ENCODE assay signal across 1 cellular context in the genomic region with DNA sequence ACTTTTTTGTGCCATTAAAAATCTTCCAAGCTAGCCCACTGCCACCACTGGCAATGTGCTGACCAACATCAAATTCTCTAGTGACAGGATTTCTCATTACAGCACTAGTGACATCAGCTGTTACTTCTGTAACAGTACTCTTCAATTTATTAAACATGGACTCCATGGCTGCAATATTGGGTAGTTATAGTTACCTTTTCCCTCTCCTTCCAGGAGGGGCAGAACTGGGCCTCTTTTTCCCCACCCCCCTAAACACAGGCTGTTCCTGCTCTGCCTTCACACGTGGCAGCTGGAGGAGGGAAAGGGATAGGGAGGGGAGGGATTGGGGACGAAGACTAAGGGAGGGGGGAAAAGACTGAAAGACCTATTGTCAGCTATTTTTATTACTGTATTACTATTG.
A peak's percentile ranks its signal among the peaks of the same experiment; 100 is the strongest.
TF ChIP-seq lines count a peak whose summit lies in the region.

No MANE protein-coding gene starts in this region.

TF ChIP-seq in K562, 482 proteins besides CTCF, POLR2A, EP300 and RAD21:
- TF ChIP-seq HDAC3 (IDR thresholded peaks at IDR 0.05; ENCODE audit: borderline replicate concordance, partially characterized antibody), result no peak
- TF ChIP-seq, protein P1, sequence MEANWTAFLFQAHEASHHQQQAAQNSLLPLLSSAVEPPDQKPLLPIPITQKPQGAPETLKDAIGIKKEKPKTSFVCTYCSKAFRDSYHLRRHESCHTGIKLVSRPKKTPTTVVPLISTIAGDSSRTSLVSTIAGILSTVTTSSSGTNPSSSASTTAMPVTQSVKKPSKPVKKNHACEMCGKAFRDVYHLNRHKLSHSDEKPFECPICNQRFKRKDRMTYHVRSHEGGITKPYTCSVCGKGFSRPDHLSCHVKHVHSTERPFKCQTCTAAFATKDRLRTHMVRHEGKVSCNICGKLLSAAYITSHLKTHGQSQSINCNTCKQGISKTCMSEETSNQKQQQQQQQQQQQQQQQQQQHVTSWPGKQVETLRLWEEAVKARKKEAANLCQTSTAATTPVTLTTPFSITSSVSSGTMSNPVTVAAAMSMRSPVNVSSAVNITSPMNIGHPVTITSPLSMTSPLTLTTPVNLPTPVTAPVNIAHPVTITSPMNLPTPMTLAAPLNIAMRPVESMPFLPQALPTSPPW (CRISPR knock-in tag; IDR thresholded peaks at IDR 0.05), result 0 out of 2 replicates have a peak, but pooled peaks have one; percentile 12
- TF ChIP-seq, protein P2, sequence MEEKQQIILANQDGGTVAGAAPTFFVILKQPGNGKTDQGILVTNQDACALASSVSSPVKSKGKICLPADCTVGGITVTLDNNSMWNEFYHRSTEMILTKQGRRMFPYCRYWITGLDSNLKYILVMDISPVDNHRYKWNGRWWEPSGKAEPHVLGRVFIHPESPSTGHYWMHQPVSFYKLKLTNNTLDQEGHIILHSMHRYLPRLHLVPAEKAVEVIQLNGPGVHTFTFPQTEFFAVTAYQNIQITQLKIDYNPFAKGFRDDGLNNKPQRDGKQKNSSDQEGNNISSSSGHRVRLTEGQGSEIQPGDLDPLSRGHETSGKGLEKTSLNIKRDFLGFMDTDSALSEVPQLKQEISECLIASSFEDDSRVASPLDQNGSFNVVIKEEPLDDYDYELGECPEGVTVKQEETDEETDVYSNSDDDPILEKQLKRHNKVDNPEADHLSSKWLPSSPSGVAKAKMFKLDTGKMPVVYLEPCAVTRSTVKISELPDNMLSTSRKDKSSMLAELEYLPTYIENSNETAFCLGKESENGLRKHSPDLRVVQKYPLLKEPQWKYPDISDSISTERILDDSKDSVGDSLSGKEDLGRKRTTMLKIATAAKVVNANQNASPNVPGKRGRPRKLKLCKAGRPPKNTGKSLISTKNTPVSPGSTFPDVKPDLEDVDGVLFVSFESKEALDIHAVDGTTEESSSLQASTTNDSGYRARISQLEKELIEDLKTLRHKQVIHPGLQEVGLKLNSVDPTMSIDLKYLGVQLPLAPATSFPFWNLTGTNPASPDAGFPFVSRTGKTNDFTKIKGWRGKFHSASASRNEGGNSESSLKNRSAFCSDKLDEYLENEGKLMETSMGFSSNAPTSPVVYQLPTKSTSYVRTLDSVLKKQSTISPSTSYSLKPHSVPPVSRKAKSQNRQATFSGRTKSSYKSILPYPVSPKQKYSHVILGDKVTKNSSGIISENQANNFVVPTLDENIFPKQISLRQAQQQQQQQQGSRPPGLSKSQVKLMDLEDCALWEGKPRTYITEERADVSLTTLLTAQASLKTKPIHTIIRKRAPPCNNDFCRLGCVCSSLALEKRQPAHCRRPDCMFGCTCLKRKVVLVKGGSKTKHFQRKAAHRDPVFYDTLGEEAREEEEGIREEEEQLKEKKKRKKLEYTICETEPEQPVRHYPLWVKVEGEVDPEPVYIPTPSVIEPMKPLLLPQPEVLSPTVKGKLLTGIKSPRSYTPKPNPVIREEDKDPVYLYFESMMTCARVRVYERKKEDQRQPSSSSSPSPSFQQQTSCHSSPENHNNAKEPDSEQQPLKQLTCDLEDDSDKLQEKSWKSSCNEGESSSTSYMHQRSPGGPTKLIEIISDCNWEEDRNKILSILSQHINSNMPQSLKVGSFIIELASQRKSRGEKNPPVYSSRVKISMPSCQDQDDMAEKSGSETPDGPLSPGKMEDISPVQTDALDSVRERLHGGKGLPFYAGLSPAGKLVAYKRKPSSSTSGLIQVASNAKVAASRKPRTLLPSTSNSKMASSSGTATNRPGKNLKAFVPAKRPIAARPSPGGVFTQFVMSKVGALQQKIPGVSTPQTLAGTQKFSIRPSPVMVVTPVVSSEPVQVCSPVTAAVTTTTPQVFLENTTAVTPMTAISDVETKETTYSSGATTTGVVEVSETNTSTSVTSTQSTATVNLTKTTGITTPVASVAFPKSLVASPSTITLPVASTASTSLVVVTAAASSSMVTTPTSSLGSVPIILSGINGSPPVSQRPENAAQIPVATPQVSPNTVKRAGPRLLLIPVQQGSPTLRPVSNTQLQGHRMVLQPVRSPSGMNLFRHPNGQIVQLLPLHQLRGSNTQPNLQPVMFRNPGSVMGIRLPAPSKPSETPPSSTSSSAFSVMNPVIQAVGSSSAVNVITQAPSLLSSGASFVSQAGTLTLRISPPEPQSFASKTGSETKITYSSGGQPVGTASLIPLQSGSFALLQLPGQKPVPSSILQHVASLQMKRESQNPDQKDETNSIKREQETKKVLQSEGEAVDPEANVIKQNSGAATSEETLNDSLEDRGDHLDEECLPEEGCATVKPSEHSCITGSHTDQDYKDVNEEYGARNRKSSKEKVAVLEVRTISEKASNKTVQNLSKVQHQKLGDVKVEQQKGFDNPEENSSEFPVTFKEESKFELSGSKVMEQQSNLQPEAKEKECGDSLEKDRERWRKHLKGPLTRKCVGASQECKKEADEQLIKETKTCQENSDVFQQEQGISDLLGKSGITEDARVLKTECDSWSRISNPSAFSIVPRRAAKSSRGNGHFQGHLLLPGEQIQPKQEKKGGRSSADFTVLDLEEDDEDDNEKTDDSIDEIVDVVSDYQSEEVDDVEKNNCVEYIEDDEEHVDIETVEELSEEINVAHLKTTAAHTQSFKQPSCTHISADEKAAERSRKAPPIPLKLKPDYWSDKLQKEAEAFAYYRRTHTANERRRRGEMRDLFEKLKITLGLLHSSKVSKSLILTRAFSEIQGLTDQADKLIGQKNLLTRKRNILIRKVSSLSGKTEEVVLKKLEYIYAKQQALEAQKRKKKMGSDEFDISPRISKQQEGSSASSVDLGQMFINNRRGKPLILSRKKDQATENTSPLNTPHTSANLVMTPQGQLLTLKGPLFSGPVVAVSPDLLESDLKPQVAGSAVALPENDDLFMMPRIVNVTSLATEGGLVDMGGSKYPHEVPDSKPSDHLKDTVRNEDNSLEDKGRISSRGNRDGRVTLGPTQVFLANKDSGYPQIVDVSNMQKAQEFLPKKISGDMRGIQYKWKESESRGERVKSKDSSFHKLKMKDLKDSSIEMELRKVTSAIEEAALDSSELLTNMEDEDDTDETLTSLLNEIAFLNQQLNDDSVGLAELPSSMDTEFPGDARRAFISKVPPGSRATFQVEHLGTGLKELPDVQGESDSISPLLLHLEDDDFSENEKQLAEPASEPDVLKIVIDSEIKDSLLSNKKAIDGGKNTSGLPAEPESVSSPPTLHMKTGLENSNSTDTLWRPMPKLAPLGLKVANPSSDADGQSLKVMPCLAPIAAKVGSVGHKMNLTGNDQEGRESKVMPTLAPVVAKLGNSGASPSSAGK (IDR thresholded peaks at IDR 0.05), result peak; percentile 60; the same call in 1 of the 2 replicates
- TF ChIP-seq MYC (IDR thresholded peaks at IDR 0.05; ENCODE audit: low read depth, low read length), result peak; percentile 43; the same call in 1 of the 2 replicates
- no peak for TF ChIP-seq MYC (CRISPR knock-in tag; IDR thresholded peaks at IDR 0.05; ENCODE audit: borderline replicate concordance, low read depth)
- no peak for TF ChIP-seq BHLHE40 (IDR thresholded peaks at IDR 0.05; ENCODE audit: low read length)
- TF ChIP-seq L3MBTL2 (IDR thresholded peaks at IDR 0.05), result peak; percentile 78
- TF ChIP-seq ZEB2 (IDR thresholded peaks at IDR 0.05), result no peak
- TF ChIP-seq, protein P3, sequence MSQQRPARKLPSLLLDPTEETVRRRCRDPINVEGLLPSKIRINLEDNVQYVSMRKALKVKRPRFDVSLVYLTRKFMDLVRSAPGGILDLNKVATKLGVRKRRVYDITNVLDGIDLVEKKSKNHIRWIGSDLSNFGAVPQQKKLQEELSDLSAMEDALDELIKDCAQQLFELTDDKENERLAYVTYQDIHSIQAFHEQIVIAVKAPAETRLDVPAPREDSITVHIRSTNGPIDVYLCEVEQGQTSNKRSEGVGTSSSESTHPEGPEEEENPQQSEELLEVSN (IDR thresholded peaks at IDR 0.05; ENCODE audit: borderline replicate concordance in 1 of 2, extremely low read depth in 1 of 2, insufficient read depth in 1 of 2, insufficient read length in 1 of 2, low read depth in 1 of 2, low read length in 1 of 2, poor library complexity in 1 of 2, severe bottlenecking in 1 of 2), result peak in 1 of 2 experiments; percentile 79
